Comparison of ENCODE assay signal across 10 cellular contexts in the genomic region with DNA sequence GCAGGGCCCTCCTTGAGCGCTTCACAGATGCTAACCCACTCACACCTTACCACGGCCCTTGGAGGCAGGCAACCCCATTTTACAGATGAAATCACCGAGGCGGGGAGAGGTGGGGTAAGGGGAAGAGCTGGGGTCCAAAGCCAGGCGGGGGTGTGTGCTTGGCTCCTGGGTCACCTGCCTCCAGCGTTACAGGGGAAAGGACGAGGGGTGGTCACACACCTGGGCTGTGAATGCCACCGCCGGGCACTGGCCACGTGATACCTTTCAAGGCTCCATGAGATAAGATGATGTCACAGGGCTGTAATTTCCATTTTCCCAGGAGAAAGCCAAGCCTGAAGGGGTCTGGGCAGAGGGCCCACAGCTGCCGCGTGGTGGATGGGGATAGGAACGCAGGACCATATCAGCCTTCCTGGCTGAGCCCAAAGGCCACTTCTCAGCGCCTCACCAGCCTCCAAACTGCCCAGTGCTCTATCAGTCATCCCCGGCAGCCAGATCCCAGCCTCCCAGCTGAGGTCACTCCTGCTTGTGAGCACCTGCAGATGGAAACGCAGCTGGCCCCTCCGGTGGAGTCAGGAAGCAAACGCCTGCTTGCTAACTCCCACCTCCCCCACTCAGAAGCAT.
A peak's percentile ranks its signal among the peaks of the same experiment; 100 is the strongest.
DNase-seq lines count a peak whose midpoint lies in the region; ATAC-seq and TF ChIP-seq lines count a peak whose summit lies in the region.
"Had no signal": no experiment of that assay in that cellular context is flagged by ENCODE, and none has a peak within 500 bp of the region (broad histone marks: within the 10 kb centered on the region; RNA-seq: fewer than 3 reads in every experiment).

No MANE protein-coding gene starts in this region.

- H3K4me1 Mint-ChIP-seq in nephron progenitor cell = peaks cover 79% of the 10 kb centered on the region

- no peak for ATAC-seq in HG02610 (IDR thresholded peaks at IDR 0.05; ENCODE audit: unreplicated experiment)

- peak overlapping the region; percentile 57 for H3K27ac Mint-ChIP-seq in nephron progenitor cell
- H3K27ac Mint-ChIP-seq: activated naive CD8-positive, alpha-beta T cell treated with anti-CD3 and anti-CD28 coated beads, Interleukin-2, amount 10 ng/mL, durations not matched to agents 7 days and 5 days had no signal

- no peak for TF ChIP-seq CTCF in nephron progenitor cell (IDR thresholded peaks at IDR 0.05)

- no peaks in the 10 kb centered on the region for H3K9me3 Mint-ChIP-seq in nephron progenitor cell
- H3K9me3 Mint-ChIP-seq: activated naive CD8-positive, alpha-beta T cell treated with anti-CD3 and anti-CD28 coated beads, Interleukin-2, amount 10 ng/mL, durations not matched to agents 7 days and 5 days had no signal

- H3K36me3 Mint-ChIP-seq in nephron progenitor cell (ENCODE audit: low read depth) = no peaks in the 10 kb centered on the region
- H3K36me3 Mint-ChIP-seq: activated naive CD8-positive, alpha-beta T cell treated with anti-CD3 and anti-CD28 coated beads, Interleukin-2, amount 10 ng/mL, durations not matched to agents 7 days and 5 days had no signal

- DNase-seq in NCI-H82 (lab: John Stamatoyannopoulos, UW) = peak; percentile 70
- DNase-seq in NCI-H82 treated with DMSO at 0.1 percent for 48 hours (lab: John Stamatoyannopoulos, UW; ENCODE audit: unreplicated experiment) = no peak
- peak; percentile 76 to 79 for DNase-seq in NCI-H2081 (lab: John Stamatoyannopoulos, UW)
- DNase-seq in SW480 (ENCODE audit: low spot score) = peak; percentile 6
- DNase-seq in nephron progenitor cell = no peak
- no peak for DNase-seq in ureter (ENCODE audit: low spot score)
- no peak for DNase-seq in iPS-NIHi7 (ENCODE audit: extremely low spot score)
- DNase-seq: activated naive CD8-positive, alpha-beta T cell treated with anti-CD3 and anti-CD28 coated beads, Interleukin-2, amount 10 ng/mL, durations not matched to agents 7 days and 5 days; colonic mucosa had no signal

- peaks cover 32% of the 10 kb centered on the region for H3K27me3 Mint-ChIP-seq in nephron progenitor cell (ENCODE audit: low read depth, poor library complexity)
- H3K27me3 Mint-ChIP-seq: activated naive CD8-positive, alpha-beta T cell treated with anti-CD3 and anti-CD28 coated beads, Interleukin-2, amount 10 ng/mL, durations not matched to agents 7 days and 5 days had no signal

- H3K4me3 Mint-ChIP-seq in nephron progenitor cell = no peak overlapping the region
- H3K4me3 Mint-ChIP-seq: activated naive CD8-positive, alpha-beta T cell treated with anti-CD3 and anti-CD28 coated beads, Interleukin-2, amount 10 ng/mL, durations not matched to agents 7 days and 5 days had no signal

Comparison
In these comparisons a context has a peak if more than half of its experiments do, and no peak if none do; other contexts are left out.
1. DNase-seq: peak in NCI-H82 (single experiment), NCI-H2081 (2 of 2) and SW480 (single experiment); none in NCI-H82 treated with DMSO at 0.1 percent for 48 hours (single experiment), nephron progenitor cell (single experiment), ureter (single experiment) and iPS-NIHi7 (single experiment).